In genomic region chr14:75259510-75259855, GRCh38 we compare ENCODE assay signal across 1 cellular context.
TF ChIP-seq lines count a peak whose summit lies in the region.

No MANE protein-coding gene starts in this region.

TF ChIP-seq in HepG2, 621 proteins besides CTCF, POLR2A, EP300 and RAD21 (continued from another document):
- TF ChIP-seq PRMT3 (CRISPR knock-in tag; IDR thresholded peaks at IDR 0.05; ENCODE audit: borderline replicate concordance, low read depth) (no peak), ZNF75D (CRISPR knock-in tag; IDR thresholded peaks at IDR 0.05; ENCODE audit: borderline replicate concordance) (no peak), ZNF768 (CRISPR knock-in tag; IDR thresholded peaks at IDR 0.05) (no peak), ZNF225 (CRISPR knock-in tag; IDR thresholded peaks at IDR 0.05) (no peak)
